In genomic region chr5:7867260-7867659, GRCh38 we compare ENCODE assay signal across 1 cellular context.
TF ChIP-seq lines count a peak whose summit lies in the region.

No MANE protein-coding gene starts in this region.

TF ChIP-seq in HCT116, 20 proteins besides CTCF, POLR2A, EP300 and RAD21 (continued from another document):
- TF ChIP-seq REST (IDR thresholded peaks at IDR 0.05; ENCODE audit: low read depth), result no peak
- no peak for TF ChIP-seq SIN3A (IDR thresholded peaks at IDR 0.05; ENCODE audit: low read depth)
- TF ChIP-seq ATF3 (IDR thresholded peaks at IDR 0.05), result no peak
- TF ChIP-seq ZFX (IDR thresholded peaks at IDR 0.05), result no peak
- no peak for TF ChIP-seq EZH2 (IDR thresholded peaks at IDR 0.05)
- no peak for TF ChIP-seq SRF (IDR thresholded peaks at IDR 0.05; ENCODE audit: low read depth)
- TF ChIP-seq ZNF274 (IDR thresholded peaks at IDR 0.05; ENCODE audit: low read depth, low read length), result no peak
- TF ChIP-seq CEBPB (IDR thresholded peaks at IDR 0.05; ENCODE audit: low read depth), result no peak
